Comparison of ENCODE assay signal across 1 cellular context in genomic region chr6:41318648-41319565, GRCh38.
TF ChIP-seq lines count a peak whose summit lies in the region.

No MANE protein-coding gene starts in this region.

TF ChIP-seq in HEK293, 187 proteins besides CTCF, POLR2A, EP300 and RAD21 (continued from another document):
- TF ChIP-seq, protein P1, sequence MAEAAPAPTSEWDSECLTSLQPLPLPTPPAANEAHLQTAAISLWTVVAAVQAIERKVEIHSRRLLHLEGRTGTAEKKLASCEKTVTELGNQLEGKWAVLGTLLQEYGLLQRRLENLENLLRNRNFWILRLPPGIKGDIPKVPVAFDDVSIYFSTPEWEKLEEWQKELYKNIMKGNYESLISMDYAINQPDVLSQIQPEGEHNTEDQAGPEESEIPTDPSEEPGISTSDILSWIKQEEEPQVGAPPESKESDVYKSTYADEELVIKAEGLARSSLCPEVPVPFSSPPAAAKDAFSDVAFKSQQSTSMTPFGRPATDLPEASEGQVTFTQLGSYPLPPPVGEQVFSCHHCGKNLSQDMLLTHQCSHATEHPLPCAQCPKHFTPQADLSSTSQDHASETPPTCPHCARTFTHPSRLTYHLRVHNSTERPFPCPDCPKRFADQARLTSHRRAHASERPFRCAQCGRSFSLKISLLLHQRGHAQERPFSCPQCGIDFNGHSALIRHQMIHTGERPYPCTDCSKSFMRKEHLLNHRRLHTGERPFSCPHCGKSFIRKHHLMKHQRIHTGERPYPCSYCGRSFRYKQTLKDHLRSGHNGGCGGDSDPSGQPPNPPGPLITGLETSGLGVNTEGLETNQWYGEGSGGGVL (tag by site-specific recombination; IDR thresholded peaks at IDR 0.05), result no peak
- TF ChIP-seq ZNF768 (tag by site-specific recombination; IDR thresholded peaks at IDR 0.05) (peak; percentile 70; the same call in 1 of the 2 replicates), ZNF501 (tag by site-specific recombination; IDR thresholded peaks at IDR 0.05) (no peak), ZNF654 (tag by site-specific recombination; IDR thresholded peaks at IDR 0.05; ENCODE audit: low read depth) (peak; percentile 95), ZNF48 (tag by site-specific recombination; IDR thresholded peaks at IDR 0.05) (no peak), ZNF174 (tag by site-specific recombination; IDR thresholded peaks at IDR 0.05) (no peak), ZNF488 (tag by site-specific recombination; IDR thresholded peaks at IDR 0.05) (no peak), ZNF146 (tag by site-specific recombination; IDR thresholded peaks at IDR 0.05) (no peak), ZNF76 (tag by site-specific recombination; IDR thresholded peaks at IDR 0.05; ENCODE audit: borderline replicate concordance, low read depth) (no peak), ZNF549 (tag by site-specific recombination; IDR thresholded peaks at IDR 0.05) (no peak), HOXD13 (CRISPR knock-in tag; IDR thresholded peaks at IDR 0.05; ENCODE audit: borderline replicate concordance) (no peak), GLIS2 (tag by site-specific recombination; IDR thresholded peaks at IDR 0.05) (peak; percentile 85), SP3 (tag by site-specific recombination; IDR thresholded peaks at IDR 0.05) (0 out of 2 replicates have a peak, but pooled peaks have one; percentile 16), ZEB2 (tag by site-specific recombination; IDR thresholded peaks at IDR 0.05) (0 out of 2 replicates have a peak, but pooled peaks have one; percentile 34), ZFHX2 (tag by site-specific recombination; conservative IDR thresholded peaks at IDR 0.05) (no peak)
